Comparison of ENCODE assay signal across 1 cellular context in the genomic region with DNA sequence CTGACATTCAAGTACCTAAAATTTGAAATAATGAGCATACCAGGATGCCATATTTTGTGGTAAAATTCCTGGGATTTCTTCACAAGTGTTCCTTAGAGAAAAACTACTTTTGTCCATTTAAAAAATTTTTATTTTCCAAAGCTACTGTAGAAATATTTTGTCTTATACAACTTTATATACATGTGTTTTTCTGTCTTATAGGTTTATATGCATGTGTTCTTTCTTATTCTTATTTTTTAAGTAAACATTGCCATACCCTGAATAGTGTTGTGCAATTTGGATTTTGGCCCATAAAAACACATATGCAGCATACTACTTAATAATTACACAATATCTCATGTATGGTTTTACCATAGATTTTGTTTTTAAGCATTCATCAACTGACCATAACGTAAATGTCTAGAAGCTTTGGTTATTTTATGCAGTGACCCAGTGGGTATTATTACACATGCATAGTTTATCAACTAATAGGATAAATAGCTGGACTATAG.
TF ChIP-seq lines count a peak whose summit lies in the region.

No MANE protein-coding gene starts in this region.

TF ChIP-seq in HepG2, 621 proteins besides CTCF, POLR2A, EP300 and RAD21 (continued from another document):
- TF ChIP-seq, protein P1, sequence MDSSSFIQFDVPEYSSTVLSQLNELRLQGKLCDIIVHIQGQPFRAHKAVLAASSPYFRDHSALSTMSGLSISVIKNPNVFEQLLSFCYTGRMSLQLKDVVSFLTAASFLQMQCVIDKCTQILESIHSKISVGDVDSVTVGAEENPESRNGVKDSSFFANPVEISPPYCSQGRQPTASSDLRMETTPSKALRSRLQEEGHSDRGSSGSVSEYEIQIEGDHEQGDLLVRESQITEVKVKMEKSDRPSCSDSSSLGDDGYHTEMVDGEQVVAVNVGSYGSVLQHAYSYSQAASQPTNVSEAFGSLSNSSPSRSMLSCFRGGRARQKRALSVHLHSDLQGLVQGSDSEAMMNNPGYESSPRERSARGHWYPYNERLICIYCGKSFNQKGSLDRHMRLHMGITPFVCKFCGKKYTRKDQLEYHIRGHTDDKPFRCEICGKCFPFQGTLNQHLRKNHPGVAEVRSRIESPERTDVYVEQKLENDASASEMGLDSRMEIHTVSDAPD (CRISPR knock-in tag; IDR thresholded peaks at IDR 0.05): no peak
- TF ChIP-seq SMARCC2 (IDR thresholded peaks at IDR 0.05): no peak
- TF ChIP-seq HMG20B (CRISPR knock-in tag; conservative IDR thresholded peaks at IDR 0.05): no peak
- TF ChIP-seq SKI (IDR thresholded peaks at IDR 0.05; ENCODE audit: partially characterized antibody): no peak
- no peak for TF ChIP-seq CHD4 (IDR thresholded peaks at IDR 0.05; ENCODE audit: borderline replicate concordance, low read length)
- TF ChIP-seq NBN (conservative IDR thresholded peaks at IDR 0.05): no peak
- no peak for TF ChIP-seq ZNF501 (CRISPR knock-in tag; IDR thresholded peaks at IDR 0.05)
